Comparison of ENCODE assay signal across 10 cellular contexts in genomic region chr9:130660683-130661460, GRCh38. TPM values are rescaled to one million over a fixed set of nuclear protein-coding genes. Genes with fewer than 3 reads are reported as not detected.
DNase-seq lines count a peak whose midpoint lies in the region; TF ChIP-seq lines count a peak whose summit lies in the region.
"Had no signal": no experiment of that assay in that cellular context is flagged by ENCODE, and none has a peak within 500 bp of the region (broad histone marks: within the 10 kb centered on the region; RNA-seq: fewer than 3 reads in every experiment).

No MANE protein-coding gene starts in this region.

- TF ChIP-seq CTCF in BJ (IDR thresholded peaks at IDR 0.05; ENCODE audit: insufficient read depth, low read depth, low read length): no peak
- no peak for TF ChIP-seq CTCF in fibroblast of lung (conservative IDR thresholded peaks at IDR 0.05 in 1 of 2, IDR thresholded peaks at IDR 0.05 in 1 of 2; ENCODE audit: low read depth in 1 of 2, low read length in 2 of 2)
- TF ChIP-seq CTCF in ovary (IDR thresholded peaks at IDR 0.05): no peak

- no peaks in the 10 kb centered on the region for H4K20me1 ChIP-seq in fibroblast of lung (ENCODE audit: control insufficient read depth, extremely low read depth, insufficient read depth, low read length)

- no peak overlapping the region for H3K27ac ChIP-seq in fibroblast of lung (ENCODE audit: insufficient read depth, low read length)
- H3K27ac ChIP-seq in ovary: no peak overlapping the region
- H3K27ac ChIP-seq: KMS-11 had no signal

- no peak for TF ChIP-seq EP300 in ovary (IDR thresholded peaks at IDR 0.05)

- peak overlapping the region; percentile 51 for H3K4me2 ChIP-seq in fibroblast of lung (ENCODE audit: extremely low read depth, insufficient read depth, low read length)
- H3K4me2 ChIP-seq: KMS-11 had no signal

- H3K9ac ChIP-seq in fibroblast of lung (ENCODE audit: insufficient read depth, low read length): no peak overlapping the region
- H3K9ac ChIP-seq: KMS-11 had no signal

- no peak overlapping the region for H2AFZ ChIP-seq in fibroblast of lung (ENCODE audit: low read length)

- H3K79me2 ChIP-seq in fibroblast of lung (ENCODE audit: control insufficient read depth, insufficient read depth, low read length): no peaks in the 10 kb centered on the region

- H3K27me3 ChIP-seq in BJ (ENCODE audit: control insufficient read depth, insufficient read depth, low read length) (peaks cover 67% of the 10 kb centered on the region), fibroblast of lung (ENCODE audit: control insufficient read depth, insufficient read depth, low read length) (peaks cover 85% of the 10 kb centered on the region), ovary (peaks cover 8% of the 10 kb centered on the region)

- DNase-seq in BJ (ENCODE audit: low read depth): no peak
- DNase-seq in NCI-H128 (lab: John Stamatoyannopoulos, UW; ENCODE audit: unreplicated experiment): peak; percentile 42
- no peak for DNase-seq in fibroblast of lung (ENCODE audit: low read depth in 2 of 2)
- no peak for DNase-seq in ovary
- no peak for DNase-seq in NCI-H2029 (lab: John Stamatoyannopoulos, UW)
- DNase-seq in SHP77 treated with DMSO at 0.1 percent for 48 hours (lab: John Stamatoyannopoulos, UW): no peak
- DNase-seq in SKM-1 treated with dmso at 0.1 percent for 144 hours (lab: John Stamatoyannopoulos, UW; ENCODE audit: unreplicated experiment): no peak
- no peak for DNase-seq in hepatic stellate cell (ENCODE audit: low spot score)

- H3K36me3 ChIP-seq in BJ (ENCODE audit: control insufficient read depth, insufficient read depth, low read length) (no peaks in the 10 kb centered on the region), fibroblast of lung (ENCODE audit: control insufficient read depth, insufficient read depth, low read length) (no peaks in the 10 kb centered on the region), ovary (no peaks in the 10 kb centered on the region)

- CTCF ChIA-PET in BJ (lab: Yijun Ruan, JAX): interaction anchor here (0.6 kb wide), 1 partner anchor 87 kb away, joined by 3 read pairs; no protein-coding TSS in a partner anchor

- POLR2A ChIA-PET in BJ (lab: Charles Lee): no interaction called here

- no peaks in the 10 kb centered on the region for H3K9me3 ChIP-seq in fibroblast of lung (ENCODE audit: control insufficient read depth, insufficient read depth, low read depth, low read length)
- H3K9me3 ChIP-seq in ovary: no peaks in the 10 kb centered on the region

- TF ChIP-seq POLR2A in ovary (IDR thresholded peaks at IDR 0.05): no peak

- 1 to 2% (median 1%) methylated on average over 79 to 82 of the region's 82 CpGs for WGBS in ovary, 3 donors

- peak overlapping the region; percentile 8 for H3K4me3 ChIP-seq in BJ (ENCODE audit: low read depth, low read length)
- H3K4me3 ChIP-seq in fibroblast of lung (replicated peaks in 1 of 4; ENCODE audit: control extremely low read depth in 1 of 4, insufficient read depth in 1 of 4, low read depth in 3 of 4, low read length in 4 of 4): peak overlapping the region in 1 of 4 experiments; percentile 22
- H3K4me3 ChIP-seq in ovary: peak overlapping the region; percentile 32

- H3K4me1 ChIP-seq in fibroblast of lung (ENCODE audit: control insufficient read depth, extremely low read depth, insufficient read depth, low read length) (no peaks in the 10 kb centered on the region), ovary (ENCODE audit: insufficient read depth) (peaks cover 8% of the 10 kb centered on the region)

- intact Hi-C loops in ovary (cut with DNase I): no loop called here

RNA-seq across cellular contexts. Expression of gene PRDM12, which starts 3.5 kb away (rescaled TPM):
- polyA plus RNA-seq in BJ (2011; rRNA removed) (not detected in 2 replicates), fibroblast of lung (0.02 TPM in 1 of 2 replicates, not detected in the other), ovary (not detected)
- polyA minus RNA-seq in BJ (2011; rRNA and poly(A)+ RNA removed): not detected in 2 replicates
- total RNA-seq in fibroblast of lung (not detected in 2 replicates), ovary (not detected)
- 0.05 TPM in 1 of 2 replicates, not detected in the other for polyA plus RNA-seq in fibroblast of lung (2012)
- not detected in 2 replicates for polyA minus RNA-seq in fibroblast of lung (ENCODE audit: low replicate concordance)
- total RNA-seq: G401 had no signal

RNA-seq across cellular contexts. Expression of gene EXOSC2, which starts 32.7 kb away (rescaled TPM):
- polyA plus RNA-seq in BJ (2011; rRNA removed): 19.8 and 20.3 TPM in 2 replicates
- 12.2 and 15.2 TPM in 2 replicates for polyA minus RNA-seq in BJ (2011; rRNA and poly(A)+ RNA removed)
- 22.0 and 27.7 TPM in 2 replicates for total RNA-seq in fibroblast of lung
- 29.6 and 46.1 TPM in 2 replicates for polyA plus RNA-seq in fibroblast of lung
- 17.8 and 27.5 TPM in 2 replicates for polyA plus RNA-seq in fibroblast of lung (2012)
- 7.6 and 11.6 TPM in 2 replicates for polyA minus RNA-seq in fibroblast of lung (ENCODE audit: low replicate concordance)
- total RNA-seq in ovary: 10 to 100 TPM; 14.7 to 40.1 (median 33.8) TPM
- polyA plus RNA-seq in ovary: 10 to 100 TPM; 21.5 to 32.7 TPM
